Comparison of ENCODE assay signal across 1 cellular context in the genomic region with DNA sequence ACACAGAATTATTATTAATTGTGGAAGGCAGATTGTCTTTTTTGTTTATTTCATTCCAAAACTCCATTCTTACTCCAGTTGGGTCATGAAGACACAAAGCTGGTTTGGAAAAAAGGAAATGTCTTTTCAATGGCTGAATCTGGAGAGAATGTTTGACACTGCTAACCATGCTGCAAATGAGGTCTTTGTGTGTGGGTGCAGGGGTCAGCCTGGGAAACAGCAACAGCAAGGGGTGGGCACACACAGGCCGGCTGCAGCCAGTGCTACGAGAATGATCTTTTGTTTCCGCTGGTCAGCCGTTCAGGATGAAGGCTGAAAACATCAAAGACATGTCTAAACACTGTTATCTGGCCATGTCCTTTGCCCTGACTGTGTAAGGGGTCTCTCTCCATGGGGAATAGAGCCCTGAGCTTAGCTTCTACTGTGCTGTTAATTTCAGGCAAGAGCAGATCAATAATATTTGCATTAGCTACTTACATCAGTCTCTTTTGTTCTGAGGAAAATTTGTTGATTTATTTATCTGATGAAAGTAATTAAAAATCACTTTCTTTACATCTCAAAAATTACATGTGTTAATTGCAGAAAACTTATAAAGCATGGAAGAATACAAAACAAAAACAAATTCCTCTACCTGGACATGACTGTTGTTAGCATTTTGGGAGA.
TF ChIP-seq lines count a peak whose summit lies in the region.

No MANE protein-coding gene starts in this region.

TF ChIP-seq in HepG2, 621 proteins besides CTCF, POLR2A, EP300 and RAD21 (continued from another document and continues in another):
- no peak for TF ChIP-seq CBX2 (IDR thresholded peaks at IDR 0.05; ENCODE audit: low read depth, low read length)
- TF ChIP-seq CBX2 (CRISPR knock-in tag; IDR thresholded peaks at IDR 0.05; ENCODE audit: low read depth), result peak; percentile 80; the same call in 1 of the 2 replicates
- TF ChIP-seq ARNT (IDR thresholded peaks at IDR 0.05), result no peak
- TF ChIP-seq SPEN (CRISPR knock-in tag; IDR thresholded peaks at IDR 0.05; ENCODE audit: low read depth), result peak; percentile 89; the same call in 1 of the 2 replicates
- TF ChIP-seq ZNF549 (CRISPR knock-in tag; IDR thresholded peaks at IDR 0.05), result no peak
- TF ChIP-seq, protein P1, sequence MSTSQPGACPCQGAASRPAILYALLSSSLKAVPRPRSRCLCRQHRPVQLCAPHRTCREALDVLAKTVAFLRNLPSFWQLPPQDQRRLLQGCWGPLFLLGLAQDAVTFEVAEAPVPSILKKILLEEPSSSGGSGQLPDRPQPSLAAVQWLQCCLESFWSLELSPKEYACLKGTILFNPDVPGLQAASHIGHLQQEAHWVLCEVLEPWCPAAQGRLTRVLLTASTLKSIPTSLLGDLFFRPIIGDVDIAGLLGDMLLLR (CRISPR knock-in tag; IDR thresholded peaks at IDR 0.05), result no peak; the same call in 1 of the 2 replicates
- peak; percentile 92; the same call in 1 of the 2 replicates for TF ChIP-seq ZNF790 (CRISPR knock-in tag; IDR thresholded peaks at IDR 0.05; ENCODE audit: borderline replicate concordance)
- TF ChIP-seq, protein P2, sequence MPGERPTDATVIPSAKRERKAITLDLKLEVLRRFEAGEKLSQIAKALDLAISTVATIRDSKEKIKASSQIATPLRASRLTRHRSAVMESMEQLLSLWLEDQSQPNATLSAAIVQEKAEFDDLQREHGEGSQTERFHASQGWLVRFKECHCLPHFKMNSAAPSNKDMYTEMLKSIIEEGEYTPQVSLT (CRISPR knock-in tag; IDR thresholded peaks at IDR 0.05; ENCODE audit: borderline replicate concordance, low read depth), result no peak
- TF ChIP-seq POLR2AphosphoS2 (IDR thresholded peaks at IDR 0.05; ENCODE audit: low read depth, low read length), result peak; percentile 80; the same call in 1 of the 2 replicates
- TF ChIP-seq ZNF337 (CRISPR knock-in tag; IDR thresholded peaks at IDR 0.05; ENCODE audit: borderline replicate concordance, low read depth), result peak; percentile 78; the same call in 1 of the 2 replicates
- TF ChIP-seq ETV5 (CRISPR knock-in tag; IDR thresholded peaks at IDR 0.05; ENCODE audit: borderline replicate concordance), result peak; percentile 99
- TF ChIP-seq SIX1 (CRISPR knock-in tag; IDR thresholded peaks at IDR 0.05; ENCODE audit: borderline replicate concordance), result peak; percentile 90
- TF ChIP-seq YEATS2 (CRISPR knock-in tag; IDR thresholded peaks at IDR 0.05; ENCODE audit: borderline replicate concordance), result peak; percentile 72
- TF ChIP-seq JDP2 (CRISPR knock-in tag; IDR thresholded peaks at IDR 0.05; ENCODE audit: borderline replicate concordance), result no peak; the same call in 1 of the 2 replicates
- TF ChIP-seq ZNF841 (CRISPR knock-in tag; IDR thresholded peaks at IDR 0.05; ENCODE audit: borderline replicate concordance), result no peak
- TF ChIP-seq NCOA1 (CRISPR knock-in tag; IDR thresholded peaks at IDR 0.05), result peak; percentile 81; the same call in 1 of the 2 replicates
- TF ChIP-seq ZFAT (CRISPR knock-in tag; conservative IDR thresholded peaks at IDR 0.05), result no peak
- peak; percentile 98 for TF ChIP-seq MIER3 (CRISPR knock-in tag; IDR thresholded peaks at IDR 0.05; ENCODE audit: borderline replicate concordance)
- TF ChIP-seq ZNF205 (CRISPR knock-in tag; IDR thresholded peaks at IDR 0.05), result peak; percentile 82
- TF ChIP-seq CENPX (CRISPR knock-in tag; IDR thresholded peaks at IDR 0.05), result no peak
- TF ChIP-seq IKZF1 (IDR thresholded peaks at IDR 0.05), result no peak
- TF ChIP-seq ATM (IDR thresholded peaks at IDR 0.05; ENCODE audit: borderline replicate concordance), result no peak
- TF ChIP-seq ZNF510 (CRISPR knock-in tag; IDR thresholded peaks at IDR 0.05; ENCODE audit: low read depth), result no peak
- TF ChIP-seq CEBPG (CRISPR knock-in tag; IDR thresholded peaks at IDR 0.05), result peak; percentile 87
- TF ChIP-seq, protein P3, sequence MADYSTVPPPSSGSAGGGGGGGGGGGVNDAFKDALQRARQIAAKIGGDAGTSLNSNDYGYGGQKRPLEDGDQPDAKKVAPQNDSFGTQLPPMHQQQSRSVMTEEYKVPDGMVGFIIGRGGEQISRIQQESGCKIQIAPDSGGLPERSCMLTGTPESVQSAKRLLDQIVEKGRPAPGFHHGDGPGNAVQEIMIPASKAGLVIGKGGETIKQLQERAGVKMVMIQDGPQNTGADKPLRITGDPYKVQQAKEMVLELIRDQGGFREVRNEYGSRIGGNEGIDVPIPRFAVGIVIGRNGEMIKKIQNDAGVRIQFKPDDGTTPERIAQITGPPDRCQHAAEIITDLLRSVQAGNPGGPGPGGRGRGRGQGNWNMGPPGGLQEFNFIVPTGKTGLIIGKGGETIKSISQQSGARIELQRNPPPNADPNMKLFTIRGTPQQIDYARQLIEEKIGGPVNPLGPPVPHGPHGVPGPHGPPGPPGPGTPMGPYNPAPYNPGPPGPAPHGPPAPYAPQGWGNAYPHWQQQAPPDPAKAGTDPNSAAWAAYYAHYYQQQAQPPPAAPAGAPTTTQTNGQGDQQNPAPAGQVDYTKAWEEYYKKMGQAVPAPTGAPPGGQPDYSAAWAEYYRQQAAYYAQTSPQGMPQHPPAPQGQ (CRISPR knock-in tag; IDR thresholded peaks at IDR 0.05; ENCODE audit: borderline replicate concordance), result peak; percentile 96; the same call in 1 of the 2 replicates
- no peak for TF ChIP-seq ZNF850 (CRISPR knock-in tag; conservative IDR thresholded peaks at IDR 0.05)
- no peak for TF ChIP-seq TRIM24 (CRISPR knock-in tag; IDR thresholded peaks at IDR 0.05)
- TF ChIP-seq ZZZ3 (CRISPR knock-in tag; IDR thresholded peaks at IDR 0.05; ENCODE audit: borderline replicate concordance), result 0 out of 2 replicates have a peak, but pooled peaks have one; percentile 69
- TF ChIP-seq LCORL (IDR thresholded peaks at IDR 0.05), result no peak
- TF ChIP-seq LCORL (CRISPR knock-in tag; IDR thresholded peaks at IDR 0.05), result peak; percentile 98
- TF ChIP-seq PHF8 (CRISPR knock-in tag; IDR thresholded peaks at IDR 0.05), result peak; percentile 43; the same call in 1 of the 2 replicates
- TF ChIP-seq POGZ (CRISPR knock-in tag; IDR thresholded peaks at IDR 0.05), result peak; percentile 92
- no peak for TF ChIP-seq IKZF4 (CRISPR knock-in tag; IDR thresholded peaks at IDR 0.05; ENCODE audit: borderline replicate concordance, low read depth, not compliant biosample characterization)
- TF ChIP-seq CBFB (CRISPR knock-in tag; IDR thresholded peaks at IDR 0.05), result peak; percentile 95
- TF ChIP-seq GTF2F1 (IDR thresholded peaks at IDR 0.05; ENCODE audit: low read length), result peak; percentile 64; the same call in 1 of the 2 replicates
- no peak for TF ChIP-seq ZNF839 (CRISPR knock-in tag; IDR thresholded peaks at IDR 0.05; ENCODE audit: borderline replicate concordance)
- peak; percentile 100 for TF ChIP-seq ZBTB3 (CRISPR knock-in tag; IDR thresholded peaks at IDR 0.05; ENCODE audit: borderline replicate concordance, low read depth)
- no peak for TF ChIP-seq ARID2 (CRISPR knock-in tag; IDR thresholded peaks at IDR 0.05; ENCODE audit: borderline replicate concordance)
- TF ChIP-seq, protein P4, sequence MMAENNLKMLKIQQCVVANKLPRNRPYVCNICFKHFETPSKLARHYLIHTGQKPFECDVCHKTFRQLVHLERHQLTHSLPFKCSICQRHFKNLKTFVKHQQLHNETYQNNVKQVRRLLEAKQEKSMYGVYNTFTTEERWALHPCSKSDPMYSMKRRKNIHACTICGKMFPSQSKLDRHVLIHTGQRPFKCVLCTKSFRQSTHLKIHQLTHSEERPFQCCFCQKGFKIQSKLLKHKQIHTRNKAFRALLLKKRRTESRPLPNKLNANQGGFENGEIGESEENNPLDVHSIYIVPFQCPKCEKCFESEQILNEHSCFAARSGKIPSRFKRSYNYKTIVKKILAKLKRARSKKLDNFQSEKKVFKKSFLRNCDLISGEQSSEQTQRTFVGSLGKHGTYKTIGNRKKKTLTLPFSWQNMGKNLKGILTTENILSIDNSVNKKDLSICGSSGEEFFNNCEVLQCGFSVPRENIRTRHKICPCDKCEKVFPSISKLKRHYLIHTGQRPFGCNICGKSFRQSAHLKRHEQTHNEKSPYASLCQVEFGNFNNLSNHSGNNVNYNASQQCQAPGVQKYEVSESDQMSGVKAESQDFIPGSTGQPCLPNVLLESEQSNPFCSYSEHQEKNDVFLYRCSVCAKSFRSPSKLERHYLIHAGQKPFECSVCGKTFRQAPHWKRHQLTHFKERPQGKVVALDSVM (CRISPR knock-in tag; IDR thresholded peaks at IDR 0.05), result peak; percentile 87
- TF ChIP-seq GZF1 (CRISPR knock-in tag; IDR thresholded peaks at IDR 0.05), result peak; percentile 91
- no peak for TF ChIP-seq PRMT3 (CRISPR knock-in tag; IDR thresholded peaks at IDR 0.05; ENCODE audit: borderline replicate concordance, low read depth)
- TF ChIP-seq MTA3 (CRISPR knock-in tag; IDR thresholded peaks at IDR 0.05), result no peak
- peak; percentile 52; the same call in 1 of the 2 replicates for TF ChIP-seq RFX3 (CRISPR knock-in tag; IDR thresholded peaks at IDR 0.05)
- TF ChIP-seq, protein P5, sequence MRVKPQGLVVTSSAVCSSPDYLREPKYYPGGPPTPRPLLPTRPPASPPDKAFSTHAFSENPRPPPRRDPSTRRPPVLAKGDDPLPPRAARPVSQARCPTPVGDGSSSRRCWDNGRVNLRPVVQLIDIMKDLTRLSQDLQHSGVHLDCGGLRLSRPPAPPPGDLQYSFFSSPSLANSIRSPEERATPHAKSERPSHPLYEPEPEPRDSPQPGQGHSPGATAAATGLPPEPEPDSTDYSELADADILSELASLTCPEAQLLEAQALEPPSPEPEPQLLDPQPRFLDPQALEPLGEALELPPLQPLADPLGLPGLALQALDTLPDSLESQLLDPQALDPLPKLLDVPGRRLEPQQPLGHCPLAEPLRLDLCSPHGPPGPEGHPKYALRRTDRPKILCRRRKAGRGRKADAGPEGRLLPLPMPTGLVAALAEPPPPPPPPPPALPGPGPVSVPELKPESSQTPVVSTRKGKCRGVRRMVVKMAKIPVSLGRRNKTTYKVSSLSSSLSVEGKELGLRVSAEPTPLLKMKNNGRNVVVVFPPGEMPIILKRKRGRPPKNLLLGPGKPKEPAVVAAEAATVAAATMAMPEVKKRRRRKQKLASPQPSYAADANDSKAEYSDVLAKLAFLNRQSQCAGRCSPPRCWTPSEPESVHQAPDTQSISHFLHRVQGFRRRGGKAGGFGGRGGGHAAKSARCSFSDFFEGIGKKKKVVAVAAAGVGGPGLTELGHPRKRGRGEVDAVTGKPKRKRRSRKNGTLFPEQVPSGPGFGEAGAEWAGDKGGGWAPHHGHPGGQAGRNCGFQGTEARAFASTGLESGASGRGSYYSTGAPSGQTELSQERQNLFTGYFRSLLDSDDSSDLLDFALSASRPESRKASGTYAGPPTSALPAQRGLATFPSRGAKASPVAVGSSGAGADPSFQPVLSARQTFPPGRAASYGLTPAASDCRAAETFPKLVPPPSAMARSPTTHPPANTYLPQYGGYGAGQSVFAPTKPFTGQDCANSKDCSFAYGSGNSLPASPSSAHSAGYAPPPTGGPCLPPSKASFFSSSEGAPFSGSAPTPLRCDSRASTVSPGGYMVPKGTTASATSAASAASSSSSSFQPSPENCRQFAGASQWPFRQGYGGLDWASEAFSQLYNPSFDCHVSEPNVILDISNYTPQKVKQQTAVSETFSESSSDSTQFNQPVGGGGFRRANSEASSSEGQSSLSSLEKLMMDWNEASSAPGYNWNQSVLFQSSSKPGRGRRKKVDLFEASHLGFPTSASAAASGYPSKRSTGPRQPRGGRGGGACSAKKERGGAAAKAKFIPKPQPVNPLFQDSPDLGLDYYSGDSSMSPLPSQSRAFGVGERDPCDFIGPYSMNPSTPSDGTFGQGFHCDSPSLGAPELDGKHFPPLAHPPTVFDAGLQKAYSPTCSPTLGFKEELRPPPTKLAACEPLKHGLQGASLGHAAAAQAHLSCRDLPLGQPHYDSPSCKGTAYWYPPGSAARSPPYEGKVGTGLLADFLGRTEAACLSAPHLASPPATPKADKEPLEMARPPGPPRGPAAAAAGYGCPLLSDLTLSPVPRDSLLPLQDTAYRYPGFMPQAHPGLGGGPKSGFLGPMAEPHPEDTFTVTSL (CRISPR knock-in tag; IDR thresholded peaks at IDR 0.05; ENCODE audit: borderline replicate concordance), result peak; percentile 99
- no peak for TF ChIP-seq ZNF30 (CRISPR knock-in tag; IDR thresholded peaks at IDR 0.05)
- TF ChIP-seq, protein P6, sequence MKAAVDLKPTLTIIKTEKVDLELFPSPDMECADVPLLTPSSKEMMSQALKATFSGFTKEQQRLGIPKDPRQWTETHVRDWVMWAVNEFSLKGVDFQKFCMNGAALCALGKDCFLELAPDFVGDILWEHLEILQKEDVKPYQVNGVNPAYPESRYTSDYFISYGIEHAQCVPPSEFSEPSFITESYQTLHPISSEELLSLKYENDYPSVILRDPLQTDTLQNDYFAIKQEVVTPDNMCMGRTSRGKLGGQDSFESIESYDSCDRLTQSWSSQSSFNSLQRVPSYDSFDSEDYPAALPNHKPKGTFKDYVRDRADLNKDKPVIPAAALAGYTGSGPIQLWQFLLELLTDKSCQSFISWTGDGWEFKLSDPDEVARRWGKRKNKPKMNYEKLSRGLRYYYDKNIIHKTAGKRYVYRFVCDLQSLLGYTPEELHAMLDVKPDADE (CRISPR knock-in tag; IDR thresholded peaks at IDR 0.05), result no peak
- no peak for TF ChIP-seq RBM22 (optimal IDR thresholded peaks at IDR 0.05; ENCODE audit: low read length)
- no peak for TF ChIP-seq TSC22D2 (CRISPR knock-in tag; IDR thresholded peaks at IDR 0.05; ENCODE audit: borderline replicate concordance)
- TF ChIP-seq KMT2A (CRISPR knock-in tag; IDR thresholded peaks at IDR 0.05), result peak; percentile 91
- TF ChIP-seq ZNF350 (CRISPR knock-in tag; IDR thresholded peaks at IDR 0.05; ENCODE audit: borderline replicate concordance, low read depth), result peak; percentile 83; the same call in 1 of the 2 replicates
- no peak for TF ChIP-seq NFATC3 (CRISPR knock-in tag; IDR thresholded peaks at IDR 0.05)
- TF ChIP-seq ZNF253 (CRISPR knock-in tag; IDR thresholded peaks at IDR 0.05; ENCODE audit: borderline replicate concordance), result no peak
- TF ChIP-seq ZNF468 (CRISPR knock-in tag; IDR thresholded peaks at IDR 0.05), result 0 out of 2 replicates have a peak, but pooled peaks have one; percentile 32
- no peak for TF ChIP-seq FOXM1 (CRISPR knock-in tag; IDR thresholded peaks at IDR 0.05)
- TF ChIP-seq, protein P7, sequence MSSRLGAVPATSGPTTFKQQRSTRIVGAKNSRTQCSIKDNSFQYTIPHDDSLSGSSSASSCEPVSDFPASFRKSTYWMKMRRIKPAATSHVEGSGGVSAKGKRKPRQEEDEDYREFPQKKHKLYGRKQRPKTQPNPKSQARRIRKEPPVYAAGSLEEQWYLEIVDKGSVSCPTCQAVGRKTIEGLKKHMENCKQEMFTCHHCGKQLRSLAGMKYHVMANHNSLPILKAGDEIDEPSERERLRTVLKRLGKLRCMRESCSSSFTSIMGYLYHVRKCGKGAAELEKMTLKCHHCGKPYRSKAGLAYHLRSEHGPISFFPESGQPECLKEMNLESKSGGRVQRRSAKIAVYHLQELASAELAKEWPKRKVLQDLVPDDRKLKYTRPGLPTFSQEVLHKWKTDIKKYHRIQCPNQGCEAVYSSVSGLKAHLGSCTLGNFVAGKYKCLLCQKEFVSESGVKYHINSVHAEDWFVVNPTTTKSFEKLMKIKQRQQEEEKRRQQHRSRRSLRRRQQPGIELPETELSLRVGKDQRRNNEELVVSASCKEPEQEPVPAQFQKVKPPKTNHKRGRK (CRISPR knock-in tag; IDR thresholded peaks at IDR 0.05), result no peak; the same call in 1 of the 2 replicates
- no peak for TF ChIP-seq PHF20 (CRISPR knock-in tag; IDR thresholded peaks at IDR 0.05)
- TF ChIP-seq MXI1 (IDR thresholded peaks at IDR 0.05; ENCODE audit: borderline replicate concordance, low read depth, low read length), result peak; percentile 87; the same call in 1 of the 3 replicates
- peak; percentile 100 for TF ChIP-seq FOXO1 (CRISPR knock-in tag; IDR thresholded peaks at IDR 0.05)
- TF ChIP-seq JUNB (CRISPR knock-in tag; IDR thresholded peaks at IDR 0.05; ENCODE audit: borderline replicate concordance), result peak; percentile 37; the same call in 1 of the 2 replicates
